14 cellular contexts compared by ENCODE assay signal in the genomic region with DNA sequence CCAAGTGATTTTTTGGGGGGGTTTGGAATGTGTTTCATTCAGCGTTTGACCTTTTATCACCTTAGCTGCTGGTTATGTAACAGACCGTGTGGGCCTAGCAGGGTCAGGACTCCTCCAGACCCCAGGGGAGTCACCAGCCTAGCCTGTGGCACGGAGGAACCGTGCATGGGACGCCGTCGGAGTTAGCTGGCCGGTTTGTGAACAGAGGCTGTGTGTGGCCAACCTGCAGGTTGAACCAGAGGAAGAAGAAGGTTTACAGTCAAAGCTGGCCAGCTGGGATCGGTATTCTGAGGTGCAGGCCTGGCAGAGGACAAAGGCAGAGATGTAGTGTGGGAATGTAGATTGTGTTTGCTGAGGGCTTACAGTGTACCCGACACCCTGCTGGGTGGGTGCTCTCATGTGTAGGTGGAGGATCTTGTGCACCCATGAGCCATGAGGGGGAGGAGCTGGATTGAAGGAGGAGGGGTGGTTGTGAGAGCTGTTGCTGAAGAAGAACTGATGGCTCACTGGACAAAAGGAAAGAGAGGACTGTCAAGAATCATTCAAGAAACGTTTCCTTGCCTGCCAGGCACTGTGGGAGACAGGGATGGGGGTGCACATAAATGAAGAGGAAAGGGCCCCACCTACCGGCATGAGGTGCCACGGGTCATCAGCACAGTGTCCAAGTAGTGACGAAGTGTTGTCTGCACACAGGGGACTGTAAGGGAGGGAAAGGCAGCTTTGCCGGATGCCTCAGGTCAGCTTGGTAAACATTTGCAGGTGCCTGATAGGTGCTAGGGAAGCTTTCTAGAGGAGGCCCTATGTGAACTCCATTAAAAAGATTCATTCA. TPM values are rescaled to one million over a fixed set of nuclear protein-coding genes. Genes with fewer than 3 reads are reported as not detected.
DNase-seq lines count a peak whose midpoint lies in the region; ATAC-seq lines count a peak whose summit lies in the region.
"Had no signal": no experiment of that assay in that cellular context is flagged by ENCODE, and none has a peak within 500 bp of the region (broad histone marks: within the 10 kb centered on the region; RNA-seq: fewer than 3 reads in every experiment).

No MANE protein-coding gene starts in this region.

- intact Hi-C loops in activated naive CD4-positive, alpha-beta T cell treated with anti-CD3 and anti-CD28 coated beads for 36 hours (cut with micrococcal nuclease): no loop called here
- intact Hi-C loops in left colon (cut with DNase I, micrococcal nuclease): no loop called here

- H3K27ac Mint-ChIP-seq in activated naive CD4-positive, alpha-beta T cell treated with anti-CD3 and anti-CD28 coated beads for 36 hours: peak overlapping the region; percentile 62
- H3K27ac Mint-ChIP-seq in activated naive CD4-positive, alpha-beta T cell treated with anti-CD3 and anti-CD28 coated beads, Interleukin-2, amount 50 U/mL, for 72 hours: peak overlapping the region; percentile 69 to 93

- peaks cover 32% of the 10 kb centered on the region for H3K4me1 Mint-ChIP-seq in activated naive CD4-positive, alpha-beta T cell treated with anti-CD3 and anti-CD28 coated beads for 36 hours (ENCODE audit: low read depth)

- no peaks in the 10 kb centered on the region for H3K9me3 Mint-ChIP-seq in activated naive CD4-positive, alpha-beta T cell treated with anti-CD3 and anti-CD28 coated beads for 36 hours
- H3K9me3 Mint-ChIP-seq in activated naive CD4-positive, alpha-beta T cell treated with anti-CD3 and anti-CD28 coated beads, Interleukin-2, amount 50 U/mL, for 72 hours: no peaks in the 10 kb centered on the region

- no peak for DNase-seq in activated naive CD4-positive, alpha-beta T cell treated with anti-CD3 and anti-CD28 coated beads for 36 hours
- no peak for DNase-seq in activated naive CD4-positive, alpha-beta T cell treated with anti-CD3 and anti-CD28 coated beads, Interleukin-2, amount 50 U/mL, for 16 hours
- DNase-seq in activated naive CD4-positive, alpha-beta T cell treated with anti-CD3 and anti-CD28 coated beads, Interleukin-2, amount 50 U/mL, for 72 hours (ENCODE audit: low spot score in 2 of 2): no peak
- DNase-seq in left colon: no peak
- DNase-seq in substantia nigra (lab: John Stamatoyannopoulos, UW): no peak
- DNase-seq in COR-L47 (lab: John Stamatoyannopoulos, UW): no peak
- DNase-seq in central memory CD4-positive, alpha-beta T cell: no peak
- DNase-seq: activated T-cell treated with anti-CD3 and anti-CD28 coated beads, Interleukin-2, amount 50 U/mL, for 48 hours; foreskin fibroblast; left cardiac atrium; NCI-H146; stimulated activated CD4-positive, alpha-beta T cell treated with anti-CD3 and anti-CD28 coated beads, Interleukin-2, amount 100 ng/mL, for 48 hours had no signal

- no peaks in the 10 kb centered on the region for H3K27me3 Mint-ChIP-seq in activated naive CD4-positive, alpha-beta T cell treated with anti-CD3 and anti-CD28 coated beads for 36 hours (ENCODE audit: low read depth)

- no peak overlapping the region for H3K4me3 Mint-ChIP-seq in activated naive CD4-positive, alpha-beta T cell treated with anti-CD3 and anti-CD28 coated beads for 36 hours

- no peak for ATAC-seq in activated naive CD4-positive, alpha-beta T cell treated with anti-CD3 and anti-CD28 coated beads, Interleukin-2, amount 50 U/mL, for 72 hours
- ATAC-seq in left colon: peak; percentile 41
- ATAC-seq in GM19324 (IDR thresholded peaks at IDR 0.05; ENCODE audit: low FRiP score, unreplicated experiment): no peak

- H3K36me3 Mint-ChIP-seq in activated naive CD4-positive, alpha-beta T cell treated with anti-CD3 and anti-CD28 coated beads for 36 hours (ENCODE audit: low read depth): peaks cover 23% of the 10 kb centered on the region
- peaks cover 12 to 18% of the 10 kb centered on the region in 2 donors for H3K36me3 Mint-ChIP-seq in activated naive CD4-positive, alpha-beta T cell treated with anti-CD3 and anti-CD28 coated beads, Interleukin-2, amount 50 U/mL, for 72 hours

- peak overlapping the region; percentile 39 for H3K27ac ChIP-seq in substantia nigra (ENCODE audit: low read depth, low read length, poor library complexity, severe bottlenecking)
- H3K27ac ChIP-seq: suprapubic skin had no signal

- CTCF ChIA-PET in activated naive CD4-positive, alpha-beta T cell treated with anti-CD3 and anti-CD28 coated beads for 36 hours (lab: Charles Lee): interaction anchor here (0.9 to 1.2 kb wide), 2 partner anchors 16 to 54 kb away, joined by 3 to 4 read pairs; no protein-coding TSS in a partner anchor

RNA-seq across cellular contexts. Expression of gene PWP2, which starts 40.0 kb away (rescaled TPM):
- total RNA-seq in activated naive CD4-positive, alpha-beta T cell treated with anti-CD3 and anti-CD28 coated beads for 36 hours: 10 to 100 TPM; 29.6 to 30.9 TPM
- total RNA-seq in activated naive CD4-positive, alpha-beta T cell treated with anti-CD3 and anti-CD28 coated beads, Interleukin-2, amount 50 U/mL, for 72 hours: 10 to 100 TPM; 38.6 to 51.6 TPM
- 1 to 10 TPM; 1.7 to 7.2 TPM for total RNA-seq in left colon

RNA-seq across cellular contexts. Expression of gene TRAPPC10, which starts 55.1 kb away (rescaled TPM):
- total RNA-seq in activated naive CD4-positive, alpha-beta T cell treated with anti-CD3 and anti-CD28 coated beads for 36 hours: 10 to 100 TPM; 37.1 to 38.6 TPM
- total RNA-seq in activated naive CD4-positive, alpha-beta T cell treated with anti-CD3 and anti-CD28 coated beads, Interleukin-2, amount 50 U/mL, for 72 hours: 10 to 100 TPM; 49.2 to 59.5 TPM
- 10 to 100 TPM; 63.6 to 69.4 TPM for total RNA-seq in left colon
